Comparison of ENCODE assay signal across 19 cellular contexts in genomic region chr18:68937204-68937603, GRCh38.
A peak's percentile ranks its signal among the peaks of the same experiment; 100 is the strongest.
DNase-seq lines count a peak whose midpoint lies in the region; ATAC-seq, FAIRE-seq and TF ChIP-seq lines count a peak whose summit lies in the region.
"Had no signal": no experiment of that assay in that cellular context is flagged by ENCODE, and none has a peak within 500 bp of the region (broad histone marks: within the 10 kb centered on the region; RNA-seq: fewer than 3 reads in every experiment).

No MANE protein-coding gene starts in this region.

- H4K20me1 ChIP-seq in PC-3 (ENCODE audit: low read length), result no peaks in the 10 kb centered on the region

- peaks cover 6% of the 10 kb centered on the region for H3K36me3 Mint-ChIP-seq in natural killer cell treated with Interleukin-12 subunit alpha and Interleukin-12 subunit beta and Interleukin-15 and Interleukin-18, amount 100 ng/mL, for 72 hours
- H3K36me3 Mint-ChIP-seq: activated CD8-positive, alpha-beta memory T cell treated with anti-CD3 and anti-CD28 coated beads, Interleukin-2, amount 10 ng/mL, durations not matched to agents 7 days and 5 days; naive thymus-derived CD4-positive, alpha-beta T cell had no signal

- H3K9me3 ChIP-seq in PC-3 (ENCODE audit: low read length) (no peaks in the 10 kb centered on the region), esophagus squamous epithelium (no peaks in the 10 kb centered on the region)

- no peak for TF ChIP-seq POLR2A in esophagus squamous epithelium (IDR thresholded peaks at IDR 0.05)

- no TSS peak for BruUV-seq in PC-3 (replicated peaks; lab: Mats Ljungman, UMichigan)

- 13 to 19% methylated on average over 3 of the region's 3 CpGs for WGBS in esophagus squamous epithelium, 2 donors

- ATAC-seq in GM18861 (IDR thresholded peaks at IDR 0.05; ENCODE audit: unreplicated experiment) (peak; percentile 63), GM21367 (IDR thresholded peaks at IDR 0.05; ENCODE audit: unreplicated experiment) (peak; percentile 59), HG03135 (IDR thresholded peaks at IDR 0.05; ENCODE audit: unreplicated experiment) (peak; percentile 78), PC-3 (no peak)
- no peak for ATAC-seq in natural killer cell treated with Interleukin-12 subunit alpha and Interleukin-12 subunit beta and Interleukin-15 and Interleukin-18, amount 100 ng/mL, for 72 hours
- ATAC-seq: activated CD8-positive, alpha-beta memory T cell treated with anti-CD3 and anti-CD28 coated beads, Interleukin-2, amount 10 ng/mL, durations not matched to agents 7 days and 5 days; naive thymus-derived CD4-positive, alpha-beta T cell had no signal

- no peak overlapping the region for H3K4me3 ChIP-seq in PC-3 (ENCODE audit: low read length)
- H3K4me3 ChIP-seq in esophagus squamous epithelium, result no peak overlapping the region
- H3K4me3 ChIP-seq: coronary artery, lung had no signal

- no peaks in the 10 kb centered on the region for H3K27me3 ChIP-seq in PC-3 (ENCODE audit: low read length)
- no peaks in the 10 kb centered on the region for H3K27me3 ChIP-seq in esophagus squamous epithelium

- POLR2A ChIA-PET in PC-3 (lab: Charles Lee; ENCODE audit: unreplicated experiment), result no interaction called here

- no peak for FAIRE-seq in frontal cortex (lab: Jason Lieb, UNC)

- no peaks in the 10 kb centered on the region for H3K27me3 Mint-ChIP-seq in natural killer cell treated with Interleukin-12 subunit alpha and Interleukin-12 subunit beta and Interleukin-15 and Interleukin-18, amount 100 ng/mL, for 72 hours
- H3K27me3 Mint-ChIP-seq: activated CD8-positive, alpha-beta memory T cell treated with anti-CD3 and anti-CD28 coated beads, Interleukin-2, amount 10 ng/mL, durations not matched to agents 7 days and 5 days; naive thymus-derived CD4-positive, alpha-beta T cell had no signal

- H3K27ac Mint-ChIP-seq in natural killer cell treated with Interleukin-12 subunit alpha and Interleukin-12 subunit beta and Interleukin-15 and Interleukin-18, amount 100 ng/mL, for 72 hours, result no peak overlapping the region
- H3K27ac Mint-ChIP-seq: activated CD8-positive, alpha-beta memory T cell treated with anti-CD3 and anti-CD28 coated beads, Interleukin-2, amount 10 ng/mL, durations not matched to agents 7 days and 5 days; naive thymus-derived CD4-positive, alpha-beta T cell had no signal

- H3K4me3 Mint-ChIP-seq in natural killer cell treated with Interleukin-12 subunit alpha and Interleukin-12 subunit beta and Interleukin-15 and Interleukin-18, amount 100 ng/mL, for 72 hours, result no peak overlapping the region
- H3K4me3 Mint-ChIP-seq: activated CD8-positive, alpha-beta memory T cell treated with anti-CD3 and anti-CD28 coated beads, Interleukin-2, amount 10 ng/mL, durations not matched to agents 7 days and 5 days; naive thymus-derived CD4-positive, alpha-beta T cell had no signal

- TF ChIP-seq CTCF in PC-3 (conservative IDR thresholded peaks at IDR 0.05; ENCODE audit: low read depth, low read length) (no peak), esophagus squamous epithelium (IDR thresholded peaks at IDR 0.05) (no peak)

- H3K9ac ChIP-seq in PC-3 (ENCODE audit: low read length), result no peak overlapping the region

- H3K4me1 Mint-ChIP-seq in natural killer cell treated with Interleukin-12 subunit alpha and Interleukin-12 subunit beta and Interleukin-15 and Interleukin-18, amount 100 ng/mL, for 72 hours (ENCODE audit: low read depth in 2 of 2), result no peaks in the 10 kb centered on the region
- H3K4me1 Mint-ChIP-seq: activated CD8-positive, alpha-beta memory T cell treated with anti-CD3 and anti-CD28 coated beads, Interleukin-2, amount 10 ng/mL, durations not matched to agents 7 days and 5 days; naive thymus-derived CD4-positive, alpha-beta T cell had no signal

- H3K9me2 ChIP-seq in PC-3 (replicated peaks; ENCODE audit: low read length), result no peaks in the 10 kb centered on the region

- CTCF ChIA-PET in PC-3 (lab: Charles Lee), result no interaction called here

- H3K4me1 ChIP-seq in PC-3 (ENCODE audit: insufficient read depth, low read length), result peaks cover 13% of the 10 kb centered on the region
- no peaks in the 10 kb centered on the region for H3K4me1 ChIP-seq in esophagus squamous epithelium

- H3K4me2 ChIP-seq in PC-3 (ENCODE audit: low read length), result no peak overlapping the region

- H3K36me3 ChIP-seq in PC-3 (ENCODE audit: low read depth, low read length), result no peaks in the 10 kb centered on the region
- no peaks in the 10 kb centered on the region for H3K36me3 ChIP-seq in esophagus squamous epithelium

- intact Hi-C loops in PC-3 (cut with micrococcal nuclease) (no loop called here), esophagus squamous epithelium (cut with DNase I) (no loop called here)

- H3F3A ChIP-seq in PC-3 (ENCODE audit: low read length, unreplicated experiment), result no peaks in the 10 kb centered on the region

- H2AFZ ChIP-seq in PC-3 (ENCODE audit: low read length), result no peak overlapping the region

- DNase-seq in NCI-H82 (lab: John Stamatoyannopoulos, UW) (peak; percentile 61), PC-3 (no peak), frontal cortex (ENCODE audit: low spot score in 2 of 2) (no peak), esophagus squamous epithelium (lab: John Stamatoyannopoulos, UW) (no peak)
- DNase-seq in natural killer cell treated with Interleukin-12 subunit alpha and Interleukin-12 subunit beta and Interleukin-15 and Interleukin-18, amount 100 ng/mL, for 72 hours (ENCODE audit: low spot score), result no peak
- DNase-seq: activated CD4-positive, alpha-beta T cell treated with anti-CD3 and anti-CD28 coated beads for 1 hour; activated CD8-positive, alpha-beta memory T cell treated with anti-CD3 and anti-CD28 coated beads, Interleukin-2, amount 10 ng/mL, durations not matched to agents 7 days and 5 days; activated gamma-delta T cell treated with Interleukin-2 at 50 U/mL for 16 hours; GF-D8; KBM-7; naive thymus-derived CD4-positive, alpha-beta T cell; NCI-H1105; stimulated activated naive CD4-positive, alpha-beta T cell treated with Interleukin-2 at 50 U/mL for 16 hours had no signal

- H3K27ac ChIP-seq in PC-3 (ENCODE audit: low read length), result no peak overlapping the region
- no peak overlapping the region for H3K27ac ChIP-seq in esophagus squamous epithelium
- H3K27ac ChIP-seq: coronary artery, epithelial cell of prostate had no signal

- H3K9me3 Mint-ChIP-seq in natural killer cell treated with Interleukin-12 subunit alpha and Interleukin-12 subunit beta and Interleukin-15 and Interleukin-18, amount 100 ng/mL, for 72 hours, result peaks cover 7% of the 10 kb centered on the region

- H3K79me2 ChIP-seq in PC-3 (ENCODE audit: low read length), result no peaks in the 10 kb centered on the region

Comparison
In these comparisons a context has a peak if more than half of its experiments do, and no peak if none do; other contexts are left out.
1. ATAC-seq: peak in GM18861 (single experiment), GM21367 (single experiment) and HG03135 (single experiment); none in PC-3 (single experiment) and natural killer cell treated with Interleukin-12 subunit alpha and Interleukin-12 subunit beta and Interleukin-15 and Interleukin-18, amount 100 ng/mL, for 72 hours (0 of 2).